Comparison of ENCODE assay signal across 11 cellular contexts in the genomic region with DNA sequence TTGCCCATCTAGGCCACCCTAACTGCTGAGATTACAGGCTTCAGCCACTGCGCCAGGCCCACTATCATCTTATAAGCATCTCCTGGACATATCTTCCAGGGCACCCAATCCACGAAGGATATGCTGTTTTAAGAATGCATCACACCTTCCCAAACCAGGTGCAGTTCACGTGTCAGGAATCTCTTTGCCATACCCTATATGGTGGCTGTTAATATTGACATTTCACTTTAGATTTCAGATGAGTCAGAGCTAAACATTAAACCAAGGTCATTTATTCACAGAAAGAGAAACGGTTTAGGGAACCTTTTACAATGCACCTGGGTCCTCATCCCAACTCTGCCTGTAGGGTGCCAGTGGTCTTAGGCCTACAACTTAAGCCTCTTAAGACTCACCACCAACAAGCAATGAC.
DNase-seq lines count a peak whose midpoint lies in the region; ATAC-seq, FAIRE-seq and TF ChIP-seq lines count a peak whose summit lies in the region.
"Had no signal": no experiment of that assay in that cellular context is flagged by ENCODE, and none has a peak within 500 bp of the region (broad histone marks: within the 10 kb centered on the region; RNA-seq: fewer than 3 reads in every experiment).

No MANE protein-coding gene starts in this region.

- FAIRE-seq in small intestine (lab: Jason Lieb, UNC) (no peak), HTR-8/SVneo (lab: Jason Lieb, UNC) (no peak)

- peaks cover 0 to 1% of the 10 kb centered on the region in 2 donors for H3K4me1 ChIP-seq in small intestine (ENCODE audit: control insufficient read depth in 2 of 2, insufficient read depth in 1 of 2, low read depth in 1 of 2, low read length in 1 of 2)

- no peaks in the 10 kb centered on the region for H3K27me3 Mint-ChIP-seq in activated CD4-positive, alpha-beta T cell treated with anti-CD3 and anti-CD28 coated beads for 36 hours
- no peaks in the 10 kb centered on the region for H3K27me3 Mint-ChIP-seq in WTC11 (ENCODE audit: low read depth)

- peaks cover 4% of the 10 kb centered on the region for H3K9me3 Mint-ChIP-seq in activated CD4-positive, alpha-beta T cell treated with anti-CD3 and anti-CD28 coated beads for 36 hours (ENCODE audit: low read depth)
- H3K9me3 Mint-ChIP-seq in WTC11: no peaks in the 10 kb centered on the region

- peak; percentile 31 for ATAC-seq in activated CD4-positive, alpha-beta T cell treated with anti-CD3 and anti-CD28 coated beads for 36 hours
- ATAC-seq in HG02981 (IDR thresholded peaks at IDR 0.05; ENCODE audit: unreplicated experiment) (peak; percentile 74), WTC11 (peak; percentile 32; the same call in 1 of the 2 replicates), HG02798 (IDR thresholded peaks at IDR 0.05; ENCODE audit: poor library complexity, unreplicated experiment) (no peak)

- H3K27ac Mint-ChIP-seq in activated CD4-positive, alpha-beta T cell treated with anti-CD3 and anti-CD28 coated beads for 36 hours: no peak overlapping the region
- H3K27ac Mint-ChIP-seq in WTC11: peak overlapping the region; percentile 75; the same call in 1 of the 2 replicates

- POLR2A ChIA-PET in activated CD4-positive, alpha-beta T cell treated with anti-CD3 and anti-CD28 coated beads for 36 hours (lab: Charles Lee): no interaction called here
- POLR2A ChIA-PET in WTC11 (lab: Charles Lee): no interaction called here

- no peak overlapping the region for H3K4me3 ChIP-seq in small intestine (ENCODE audit: low read depth in 1 of 2, low read length in 2 of 2)
- H3K4me3 ChIP-seq: PC-9 had no signal

- CTCF ChIA-PET in activated CD4-positive, alpha-beta T cell treated with anti-CD3 and anti-CD28 coated beads for 36 hours (lab: Charles Lee): no interaction called here
- CTCF ChIA-PET in WTC11 (lab: Charles Lee): no interaction called here

- DNase-seq in activated CD4-positive, alpha-beta T cell treated with anti-CD3 and anti-CD28 coated beads for 36 hours: no peak
- DNase-seq in activated CD4-positive, alpha-beta T cell treated with anti-CD3 and anti-CD28 coated beads, Interleukin-2, amount 50 U/mL, for 4 hours: no peak
- DNase-seq in WTC11 (ENCODE audit: low spot score) (no peak), small intestine (peak; percentile 54), HTR-8/SVneo (ENCODE audit: insufficient read length, low spot score) (no peak)
- DNase-seq in stimulated activated CD4-positive, alpha-beta T cell treated with anti-CD3 and anti-CD28 coated beads, Interleukin-2, amount 100 ng/mL, for 48 hours: no peak
- DNase-seq: activated naive CD4-positive, alpha-beta T cell treated with anti-CD3 and anti-CD28 coated beads, Interleukin-2, amount 50 U/mL, for 16 hours; NCI-H1092 treated with DMSO at 0.1 percent for 48 hours; PC-9 had no signal

- intact Hi-C loops in activated CD4-positive, alpha-beta T cell treated with anti-CD3 and anti-CD28 coated beads for 36 hours (cut with DNase I, micrococcal nuclease): no loop called here

- H3K9me3 ChIP-seq in small intestine (ENCODE audit: control insufficient read depth, low read depth): no peaks in the 10 kb centered on the region

- H3K4me3 Mint-ChIP-seq in activated CD4-positive, alpha-beta T cell treated with anti-CD3 and anti-CD28 coated beads for 36 hours: no peak overlapping the region
- H3K4me3 Mint-ChIP-seq in WTC11: no peak overlapping the region

- H3K27ac ChIP-seq in small intestine (ENCODE audit: low read depth in 1 of 2, low read length in 1 of 2): peak overlapping the region in 1 of 2 donors; percentile 21

- no peaks in the 10 kb centered on the region for H3K36me3 ChIP-seq in small intestine (ENCODE audit: control insufficient read depth in 2 of 2, insufficient read depth in 2 of 2, low read length in 2 of 2)

- WGBS in small intestine, 3 donors: 32 to 63% (median 52%) methylated on average over 4 of the region's 4 CpGs

- no peaks in the 10 kb centered on the region for H3K27me3 ChIP-seq in small intestine (ENCODE audit: control insufficient read depth in 2 of 2, insufficient read depth in 2 of 2, low read length in 2 of 2)

- H3K36me3 Mint-ChIP-seq in activated CD4-positive, alpha-beta T cell treated with anti-CD3 and anti-CD28 coated beads for 36 hours (ENCODE audit: low read depth): peaks cover 16% of the 10 kb centered on the region
- no peaks in the 10 kb centered on the region for H3K36me3 Mint-ChIP-seq in WTC11

- TF ChIP-seq CTCF in WTC11 (IDR thresholded peaks at IDR 0.05): no peak

- peaks cover 71% of the 10 kb centered on the region for H3K4me1 Mint-ChIP-seq in activated CD4-positive, alpha-beta T cell treated with anti-CD3 and anti-CD28 coated beads for 36 hours
- peaks cover 67% of the 10 kb centered on the region for H3K4me1 Mint-ChIP-seq in WTC11

TF ChIP-seq in WTC11, 78 proteins besides CTCF, POLR2A, EP300 and RAD21:
- TF ChIP-seq OVOL2 (CRISPR knock-in tag; IDR thresholded peaks at IDR 0.05; ENCODE audit: borderline replicate concordance) (no peak), MXD4 (CRISPR knock-in tag; IDR thresholded peaks at IDR 0.05; ENCODE audit: borderline replicate concordance) (no peak), MYBL2 (CRISPR knock-in tag; IDR thresholded peaks at IDR 0.05) (no peak), ELF4 (CRISPR knock-in tag; IDR thresholded peaks at IDR 0.05; ENCODE audit: low read depth) (no peak), PRRX2 (CRISPR knock-in tag; IDR thresholded peaks at IDR 0.05) (no peak), ZNF263 (CRISPR knock-in tag; IDR thresholded peaks at IDR 0.05; ENCODE audit: low read depth) (no peak), TEAD4 (CRISPR knock-in tag; IDR thresholded peaks at IDR 0.05) (no peak)
